In genomic region chr5:146825033-146825432, GRCh38 we compare ENCODE assay signal across 9 cellular contexts. TPM values are rescaled to one million over a fixed set of nuclear protein-coding genes. Genes with fewer than 3 reads are reported as not detected.
DNase-seq lines count a peak whose midpoint lies in the region; ATAC-seq and TF ChIP-seq lines count a peak whose summit lies in the region.
"Had no signal": no experiment of that assay in that cellular context is flagged by ENCODE, and none has a peak within 500 bp of the region (broad histone marks: within the 10 kb centered on the region; RNA-seq: fewer than 3 reads in every experiment).

No MANE protein-coding gene starts in this region.

- intact Hi-C loops in activated T-helper 1 cell treated with anti-CD3 and anti-CD28 coated beads, Interleukin-12 subunit alpha, Interleukin-12 subunit beta, Interleukin-2, Interleukin-4 antibody, amounts not matched to agents 30 ng/mL and 10 ng/mL and 1 ng/mL, durations not matched to agents 14 hours and 24 hours and 36 hours (cut with micrococcal nuclease), result no loop called here

- TF ChIP-seq CTCF in endodermal cell (conservative IDR thresholded peaks at IDR 0.05), result no peak

- no peaks in the 10 kb centered on the region for H3K9me3 Mint-ChIP-seq in endodermal cell
- no peaks in the 10 kb centered on the region for H3K9me3 Mint-ChIP-seq in activated T-helper 1 cell treated with anti-CD3 and anti-CD28 coated beads, Interleukin-12 subunit alpha, Interleukin-12 subunit beta, Interleukin-2, Interleukin-4 antibody, amounts not matched to agents 30 ng/mL and 10 ng/mL and 1 ng/mL, durations not matched to agents 14 hours and 24 hours and 36 hours

- H3K27me3 ChIP-seq in endodermal cell (ENCODE audit: control insufficient read depth, insufficient read depth, low read length, poor library complexity, severe bottlenecking), result peaks cover 10% of the 10 kb centered on the region

- 73 to 74% methylated on average over 5 of the region's 5 CpGs for WGBS in endodermal cell (ENCODE audit: insufficient coverage in 1 of 2, insufficient read length in 1 of 2), 2 experiments

- H3K36me3 ChIP-seq in endodermal cell (ENCODE audit: control insufficient read depth, insufficient read depth, low read length), result no peaks in the 10 kb centered on the region

- H3K4me3 Mint-ChIP-seq in endodermal cell, result no peak overlapping the region
- H3K4me3 Mint-ChIP-seq in activated T-helper 1 cell treated with anti-CD3 and anti-CD28 coated beads, Interleukin-12 subunit alpha, Interleukin-12 subunit beta, Interleukin-2, Interleukin-4 antibody, amounts not matched to agents 30 ng/mL and 10 ng/mL and 1 ng/mL, durations not matched to agents 14 hours and 24 hours and 36 hours, result no peak overlapping the region

- no peaks in the 10 kb centered on the region for H3K4me1 ChIP-seq in endodermal cell (ENCODE audit: control insufficient read depth, insufficient read depth, low read length)

- H3K9me3 ChIP-seq in endodermal cell (ENCODE audit: control insufficient read depth, low read length), result no peaks in the 10 kb centered on the region

- H3K9ac ChIP-seq in endodermal cell (ENCODE audit: extremely low read depth, low read length, poor library complexity, severe bottlenecking), result no peak overlapping the region

- H3K27ac Mint-ChIP-seq in endodermal cell, result no peak overlapping the region
- H3K27ac Mint-ChIP-seq in activated T-helper 1 cell treated with anti-CD3 and anti-CD28 coated beads, Interleukin-12 subunit alpha, Interleukin-12 subunit beta, Interleukin-2, Interleukin-4 antibody, amounts not matched to agents 30 ng/mL and 10 ng/mL and 1 ng/mL, durations not matched to agents 14 hours and 24 hours and 36 hours, result no peak overlapping the region

- H3K4me1 Mint-ChIP-seq in endodermal cell, result peaks cover 13% of the 10 kb centered on the region
- H3K4me1 Mint-ChIP-seq in activated T-helper 1 cell treated with anti-CD3 and anti-CD28 coated beads, Interleukin-12 subunit alpha, Interleukin-12 subunit beta, Interleukin-2, Interleukin-4 antibody, amounts not matched to agents 30 ng/mL and 10 ng/mL and 1 ng/mL, durations not matched to agents 14 hours and 24 hours and 36 hours (ENCODE audit: low read depth), result no peaks in the 10 kb centered on the region

- H3K27ac ChIP-seq in endodermal cell (ENCODE audit: low read depth, low read length), result no peak overlapping the region

- no peaks in the 10 kb centered on the region for H3K27me3 Mint-ChIP-seq in endodermal cell (ENCODE audit: insufficient read depth)
- H3K27me3 Mint-ChIP-seq in activated T-helper 1 cell treated with anti-CD3 and anti-CD28 coated beads, Interleukin-12 subunit alpha, Interleukin-12 subunit beta, Interleukin-2, Interleukin-4 antibody, amounts not matched to agents 30 ng/mL and 10 ng/mL and 1 ng/mL, durations not matched to agents 14 hours and 24 hours and 36 hours (ENCODE audit: insufficient read depth), result no peaks in the 10 kb centered on the region

- H3K36me3 Mint-ChIP-seq in endodermal cell (ENCODE audit: low read depth), result no peaks in the 10 kb centered on the region
- H3K36me3 Mint-ChIP-seq in activated T-helper 1 cell treated with anti-CD3 and anti-CD28 coated beads, Interleukin-12 subunit alpha, Interleukin-12 subunit beta, Interleukin-2, Interleukin-4 antibody, amounts not matched to agents 30 ng/mL and 10 ng/mL and 1 ng/mL, durations not matched to agents 14 hours and 24 hours and 36 hours (ENCODE audit: low read depth), result no peaks in the 10 kb centered on the region

- peak; percentile 9 for DNase-seq in DMS53 (lab: John Stamatoyannopoulos, UW)
- DNase-seq in DMS53 treated with DMSO at 0.1 percent for 48 hours (lab: John Stamatoyannopoulos, UW; ENCODE audit: unreplicated experiment), result no peak
- DNase-seq in OCI-M1 (lab: John Stamatoyannopoulos, UW), result peak; percentile 36
- DNase-seq in endodermal cell, result peak; percentile 89
- DNase-seq in non-pigmented ciliary epithelial cell (ENCODE audit: low read depth), result peak; percentile 17
- DNase-seq in activated T-helper 1 cell treated with anti-CD3 and anti-CD28 coated beads, Interleukin-12 subunit alpha, Interleukin-12 subunit beta, Interleukin-2, Interleukin-4 antibody, amounts not matched to agents 30 ng/mL and 10 ng/mL and 1 ng/mL, durations not matched to agents 14 hours and 24 hours and 36 hours (ENCODE audit: low spot score), result no peak
- DNase-seq: NCI-H446 had no signal

- H3K4me3 ChIP-seq in endodermal cell (ENCODE audit: low read length), result no peak overlapping the region

- ATAC-seq in GM21717 (IDR thresholded peaks at IDR 0.05; ENCODE audit: unreplicated experiment), result no peak
- no peak for ATAC-seq in HG03025 (IDR thresholded peaks at IDR 0.05; ENCODE audit: low FRiP score, unreplicated experiment)

RNA-seq across cellular contexts. Expression of gene PPP2R2B, which starts 53.5 kb away (rescaled TPM):
- total RNA-seq in endodermal cell, result 1 to 10 TPM; 3.3 to 8.0 TPM
- polyA plus RNA-seq in endodermal cell (2013, experiment 1 of 2), result 8.3 TPM
- 7.0 TPM for polyA plus RNA-seq in endodermal cell (2013, experiment 2 of 2)
- total RNA-seq in activated T-helper 1 cell treated with anti-CD3 and anti-CD28 coated beads, Interleukin-12 subunit alpha, Interleukin-12 subunit beta, Interleukin-2, Interleukin-4 antibody, amounts not matched to agents 30 ng/mL and 10 ng/mL and 1 ng/mL, durations not matched to agents 14 hours and 24 hours and 36 hours, result not detected in 2 replicates

Comparison
In these comparisons a context has a peak if more than half of its experiments do, and no peak if none do; other contexts are left out.
1. DNase-seq: peak in DMS53 (single experiment), OCI-M1 (single experiment), endodermal cell (single experiment) and non-pigmented ciliary epithelial cell (single experiment); none in DMS53 treated with DMSO at 0.1 percent for 48 hours (single experiment) and activated T-helper 1 cell treated with anti-CD3 and anti-CD28 coated beads, Interleukin-12 subunit alpha, Interleukin-12 subunit beta, Interleukin-2, Interleukin-4 antibody, amounts not matched to agents 30 ng/mL and 10 ng/mL and 1 ng/mL, durations not matched to agents 14 hours and 24 hours and 36 hours (single experiment).